1 cellular context compared by ENCODE assay signal in genomic region chr18:1191341-1191740, GRCh38.
TF ChIP-seq lines count a peak whose summit lies in the region.

No MANE protein-coding gene starts in this region.

TF ChIP-seq in K562, 482 proteins besides CTCF, POLR2A, EP300 and RAD21 (continued from another document):
- TF ChIP-seq JUN (IDR thresholded peaks at IDR 0.05; ENCODE audit: borderline replicate concordance, low read depth, low read length), result no peak
- no peak for TF ChIP-seq JUN (CRISPR knock-in tag; IDR thresholded peaks at IDR 0.05; ENCODE audit: borderline replicate concordance)
- TF ChIP-seq MAFG (tag; conservative IDR thresholded peaks at IDR 0.05), result no peak
- no peak for TF ChIP-seq ZBTB49 (CRISPR knock-in tag; IDR thresholded peaks at IDR 0.05; ENCODE audit: borderline replicate concordance)
- no peak for TF ChIP-seq POU5F1 (IDR thresholded peaks at IDR 0.05; ENCODE audit: borderline replicate concordance, low read depth, low read length, partially characterized antibody)
- TF ChIP-seq CBX5 (IDR thresholded peaks at IDR 0.05; ENCODE audit: borderline replicate concordance, low read depth), result peak; percentile 69; the same call in 1 of the 2 replicates
- 0 out of 2 replicates have a peak, but pooled peaks have one; percentile 23 for TF ChIP-seq ZEB2 (IDR thresholded peaks at IDR 0.05)
- no peak for TF ChIP-seq FOXA1 (IDR thresholded peaks at IDR 0.05; ENCODE audit: borderline replicate concordance)
- TF ChIP-seq GATAD2A (IDR thresholded peaks at IDR 0.05), result no peak
- no peak for TF ChIP-seq NR4A1 (CRISPR knock-in tag; IDR thresholded peaks at IDR 0.05)
- no peak for TF ChIP-seq NR4A1 (tag; IDR thresholded peaks at IDR 0.05)
- no peak for TF ChIP-seq GTF2A2 (tag; IDR thresholded peaks at IDR 0.05)
- TF ChIP-seq ZFP91 (CRISPR knock-in tag; IDR thresholded peaks at IDR 0.05), result no peak
- TF ChIP-seq CSDE1 (IDR thresholded peaks at IDR 0.05), result no peak
- no peak for TF ChIP-seq HIVEP1 (CRISPR knock-in tag; IDR thresholded peaks at IDR 0.05)
